Comparison of ENCODE assay signal across 1 cellular context in genomic region chr17:63817736-63818385, GRCh38.
TF ChIP-seq lines count a peak whose summit lies in the region.

No MANE protein-coding gene starts in this region.

TF ChIP-seq in HCT116, 20 proteins besides CTCF, POLR2A, EP300 and RAD21:
- TF ChIP-seq JUND (IDR thresholded peaks at IDR 0.05) (no peak), TCF7L2 (IDR thresholded peaks at IDR 0.05; ENCODE audit: borderline replicate concordance, extremely low read depth, insufficient read depth, insufficient read length) (no peak), EZH2phosphoT487 (IDR thresholded peaks at IDR 0.05; ENCODE audit: borderline replicate concordance) (no peak), EGR1 (IDR thresholded peaks at IDR 0.05; ENCODE audit: low read depth) (no peak), SRF (IDR thresholded peaks at IDR 0.05; ENCODE audit: low read depth) (no peak), ZNF274 (IDR thresholded peaks at IDR 0.05; ENCODE audit: low read depth, low read length) (no peak), SP1 (IDR thresholded peaks at IDR 0.05; ENCODE audit: low read depth) (no peak)
